19 cellular contexts compared by ENCODE assay signal in genomic region chr10:71711052-71711623, GRCh38. TPM values are rescaled to one million over a fixed set of nuclear protein-coding genes. Genes with fewer than 3 reads are reported as not detected.
DNase-seq lines count a peak whose midpoint lies in the region; ATAC-seq and TF ChIP-seq lines count a peak whose summit lies in the region.
"Had no signal": no experiment of that assay in that cellular context is flagged by ENCODE, and none has a peak within 500 bp of the region (broad histone marks: within the 10 kb centered on the region; RNA-seq: fewer than 3 reads in every experiment).

No MANE protein-coding gene starts in this region.

- H3K36me3 Mint-ChIP-seq in CD4-positive, alpha-beta memory T cell, result no peaks in the 10 kb centered on the region
- H3K36me3 Mint-ChIP-seq in neural crest cell (ENCODE audit: low read depth), result no peaks in the 10 kb centered on the region
- H3K36me3 Mint-ChIP-seq in activated CD8-positive, alpha-beta memory T cell treated with anti-CD3 and anti-CD28 coated beads, Interleukin-2, amount 10 ng/mL, durations not matched to agents 7 days and 5 days, result no peaks in the 10 kb centered on the region

- 90% methylated on average over 2 of the region's 6 CpGs for WGBS in mammary epithelial cell (ENCODE audit: low coverage, missing lambda C conversion rate)

- no peaks in the 10 kb centered on the region for H3K27me3 ChIP-seq in CD4-positive, alpha-beta memory T cell (ENCODE audit: insufficient read depth, low read length)
- no peaks in the 10 kb centered on the region for H3K27me3 ChIP-seq in mammary epithelial cell (ENCODE audit: insufficient read depth, low read length)
- H3K27me3 ChIP-seq: BE2C, right lobe of liver, suprapubic skin had no signal

- CTCF ChIA-PET in CD4-positive, alpha-beta memory T cell (lab: Charles Lee; ENCODE audit: partially characterized antibody), result interaction anchor here (0.8 to 16.2 kb wide), 7 partner anchors 15 to 63 kb away, joined by 3 to 177 read pairs (median 8); partner anchors contain the start of gene VSIR
- CTCF ChIA-PET in mammary epithelial cell (lab: Charles Lee; ENCODE audit: low non-redundant PET), result interaction anchor here (0.6 to 1.0 kb wide), 2 partner anchors 9 to 63 kb away, joined by 3 to 4 read pairs; no protein-coding TSS in a partner anchor
- CTCF ChIA-PET in activated CD8-positive, alpha-beta memory T cell treated with anti-CD3 and anti-CD28 coated beads, Interleukin-2, amount 10 ng/mL, durations not matched to agents 7 days and 5 days (lab: Charles Lee), result interaction anchor here (0.8 to 16.3 kb wide), 7 partner anchors 15 to 334 kb away, joined by 3 to 235 read pairs (median 15); partner anchors contain the start of gene VSIR

- BruUV-seq in mammary epithelial cell (replicated peaks; lab: Mats Ljungman, UMichigan), result no TSS peak

- no peaks in the 10 kb centered on the region for H3K36me3 ChIP-seq in CD4-positive, alpha-beta memory T cell (ENCODE audit: insufficient read depth, low read length)
- H3K36me3 ChIP-seq in KOPT-K1 (ENCODE audit: insufficient read depth, low read length), result peaks cover 13% of the 10 kb centered on the region; the same call in 1 of the 2 replicates
- no peaks in the 10 kb centered on the region for H3K36me3 ChIP-seq in mammary epithelial cell (ENCODE audit: insufficient read depth, low read length)
- H3K36me3 ChIP-seq: BE2C, right lobe of liver, suprapubic skin had no signal

- H3K4me1 Mint-ChIP-seq in CD4-positive, alpha-beta memory T cell, result peaks cover 41 to 77% (median 61%) of the 10 kb centered on the region in 4 donors
- peaks cover 7% of the 10 kb centered on the region for H3K4me1 Mint-ChIP-seq in neural crest cell
- peaks cover 42% of the 10 kb centered on the region for H3K4me1 Mint-ChIP-seq in activated CD8-positive, alpha-beta memory T cell treated with anti-CD3 and anti-CD28 coated beads, Interleukin-2, amount 10 ng/mL, durations not matched to agents 7 days and 5 days

- H3K4me3 Mint-ChIP-seq in CD4-positive, alpha-beta memory T cell, result no peak overlapping the region
- no peak overlapping the region for H3K4me3 Mint-ChIP-seq in neural crest cell
- no peak overlapping the region for H3K4me3 Mint-ChIP-seq in activated CD8-positive, alpha-beta memory T cell treated with anti-CD3 and anti-CD28 coated beads, Interleukin-2, amount 10 ng/mL, durations not matched to agents 7 days and 5 days

- no peak for ATAC-seq in activated CD8-positive, alpha-beta memory T cell treated with anti-CD3 and anti-CD28 coated beads, Interleukin-2, amount 10 ng/mL, durations not matched to agents 7 days and 5 days
- no peak for ATAC-seq in GM21576 (IDR thresholded peaks at IDR 0.05; ENCODE audit: unreplicated experiment)
- ATAC-seq: Panc1, right lobe of liver, SK-N-SH treated with all-trans-retinoic acid at 6 μM for 48 hours had no signal

- POLR2A ChIA-PET in CD4-positive, alpha-beta memory T cell (lab: Charles Lee; ENCODE audit: partially characterized antibody), result interaction anchor here (4.9 to 35.3 kb wide), 4 partner anchors 16 to 62 kb away, joined by 32 to 1191 read pairs (median 129); partner anchors contain the start of gene VSIR

- H3K27ac Mint-ChIP-seq in CD4-positive, alpha-beta memory T cell, result peak overlapping the region; percentile 70 to 99 (median 98)
- H3K27ac Mint-ChIP-seq in neural crest cell (ENCODE audit: unreplicated experiment), result peak overlapping the region; percentile 27
- H3K27ac Mint-ChIP-seq in activated CD8-positive, alpha-beta memory T cell treated with anti-CD3 and anti-CD28 coated beads, Interleukin-2, amount 10 ng/mL, durations not matched to agents 7 days and 5 days, result no peak overlapping the region

- no peaks in the 10 kb centered on the region for H3K9me3 ChIP-seq in CD4-positive, alpha-beta memory T cell (ENCODE audit: control insufficient read depth in 1 of 2, low read length in 2 of 2)
- H3K9me3 ChIP-seq in KOPT-K1 (ENCODE audit: insufficient read depth, low read length, poor library complexity, severe bottlenecking), result no peaks in the 10 kb centered on the region
- no peaks in the 10 kb centered on the region for H3K9me3 ChIP-seq in mammary epithelial cell (replicated peaks; ENCODE audit: insufficient read depth, low read length)
- H3K9me3 ChIP-seq: BE2C, right lobe of liver, suprapubic skin had no signal

- no peaks in the 10 kb centered on the region for H4K20me1 ChIP-seq in mammary epithelial cell (ENCODE audit: insufficient read depth, low read length)

- H3K4me3 ChIP-seq in CD4-positive, alpha-beta memory T cell (ENCODE audit: low read length in 2 of 2), result no peak overlapping the region
- no peak overlapping the region for H3K4me3 ChIP-seq in mammary epithelial cell (replicated peaks in 1 of 3; ENCODE audit: insufficient read depth in 1 of 3, low read depth in 2 of 3, low read length in 3 of 3)
- H3K4me3 ChIP-seq: right lobe of liver, suprapubic skin had no signal

- H3K9ac ChIP-seq in mammary epithelial cell (ENCODE audit: insufficient read depth, low read length), result no peak overlapping the region

- H3K9me3 Mint-ChIP-seq in CD4-positive, alpha-beta memory T cell, result no peaks in the 10 kb centered on the region
- no peaks in the 10 kb centered on the region for H3K9me3 Mint-ChIP-seq in neural crest cell
- no peaks in the 10 kb centered on the region for H3K9me3 Mint-ChIP-seq in activated CD8-positive, alpha-beta memory T cell treated with anti-CD3 and anti-CD28 coated beads, Interleukin-2, amount 10 ng/mL, durations not matched to agents 7 days and 5 days (ENCODE audit: low read depth)

- peak in 1 of 5 donors; percentile 19 for DNase-seq in CD4-positive, alpha-beta memory T cell
- DNase-seq in mammary epithelial cell (peak; percentile 72), neural crest cell (ENCODE audit: low read depth, low spot score) (no peak), NCI-H1105 (lab: John Stamatoyannopoulos, UW) (no peak)
- DNase-seq in activated CD8-positive, alpha-beta memory T cell treated with anti-CD3 and anti-CD28 coated beads, Interleukin-2, amount 10 ng/mL, durations not matched to agents 7 days and 5 days, result no peak
- DNase-seq: activated CD8-positive, alpha-beta memory T cell treated with anti-CD3 and anti-CD28 coated beads for 24 hours; activated effector memory CD4-positive, alpha-beta T cell treated with anti-CD3 and anti-CD28 coated beads, Interleukin-2, amount 50 U/mL, for 16 hours; BE2C; DMS53; kidney; NCI-H2081 treated with DMSO at 0.1 percent for 48 hours; occipital lobe; right lobe of liver; stimulated activated CD4-positive, alpha-beta T cell treated with anti-CD3 and anti-CD28 coated beads, Interleukin-1b, Interleukin-23, amount 100 ng/mL, for 48 hours had no signal

- no peak overlapping the region for H3K4me2 ChIP-seq in mammary epithelial cell (ENCODE audit: insufficient read depth, low read depth, low read length)

- no peak overlapping the region for H3K27ac ChIP-seq in CD4-positive, alpha-beta memory T cell (ENCODE audit: low read depth, low read length)
- H3K27ac ChIP-seq in KOPT-K1 (ENCODE audit: low read depth, low read length, poor library complexity, severe bottlenecking) (peak overlapping the region; percentile 99), mammary epithelial cell (ENCODE audit: insufficient read depth, low read depth, low read length) (no peak overlapping the region)
- H3K27ac ChIP-seq: right lobe of liver, suprapubic skin had no signal

- intact Hi-C loops in CD4-positive, alpha-beta memory T cell (cut with micrococcal nuclease), result no loop called here
- intact Hi-C loops in mammary epithelial cell (cut with micrococcal nuclease), result no loop called here

- dilution Hi-C loops in mammary epithelial cell (cut with HindIII; ENCODE audit: low sequenced_read_pairs), result no loop called here

- no peaks in the 10 kb centered on the region for H3K79me2 ChIP-seq in mammary epithelial cell (ENCODE audit: insufficient read depth, low read length)

- no peaks in the 10 kb centered on the region for H3K27me3 Mint-ChIP-seq in CD4-positive, alpha-beta memory T cell
- H3K27me3 Mint-ChIP-seq in neural crest cell (ENCODE audit: low read depth), result no peaks in the 10 kb centered on the region
- no peaks in the 10 kb centered on the region for H3K27me3 Mint-ChIP-seq in activated CD8-positive, alpha-beta memory T cell treated with anti-CD3 and anti-CD28 coated beads, Interleukin-2, amount 10 ng/mL, durations not matched to agents 7 days and 5 days

- peak overlapping the region; percentile 16 for H2AFZ ChIP-seq in mammary epithelial cell (ENCODE audit: low read depth, low read length)

- in situ Hi-C loops in mammary epithelial cell (cut with MboI; ENCODE audit: low sequenced_read_pairs in 2 of 2), result no loop called here

- TF ChIP-seq CTCF in mammary epithelial cell (conservative IDR thresholded peaks at IDR 0.05 in 1 of 2, IDR thresholded peaks at IDR 0.05 in 1 of 2; ENCODE audit: extremely low read depth in 1 of 2, insufficient read depth in 1 of 2, low read depth in 1 of 2, low read length in 2 of 2) (no peak), neural crest cell (conservative IDR thresholded peaks at IDR 0.05) (no peak)

- H3K4me1 ChIP-seq in CD4-positive, alpha-beta memory T cell (ENCODE audit: insufficient read depth, low read length), result peaks cover 56% of the 10 kb centered on the region
- peaks cover 34% of the 10 kb centered on the region for H3K4me1 ChIP-seq in mammary epithelial cell (ENCODE audit: insufficient read depth, low read length)
- H3K4me1 ChIP-seq: BE2C had no signal

RNA-seq across cellular contexts. Expression of gene C10orf105, which starts 8.4 kb away (rescaled TPM):
- total RNA-seq in CD4-positive, alpha-beta memory T cell, result under 1 TPM; 0.11 to 0.12 TPM
- under 1 TPM; 0.07 TPM for polyA plus RNA-seq in CD4-positive, alpha-beta memory T cell
- total RNA-seq in mammary epithelial cell, result under 1 TPM in 1 of 2 donors, not detected in 1; under 0.01 TPM
- polyA plus RNA-seq in mammary epithelial cell, result not detected
- not detected for polyA minus RNA-seq in mammary epithelial cell
- 0.12 and 0.20 TPM in 2 replicates for total RNA-seq in neural crest cell
- total RNA-seq in activated CD8-positive, alpha-beta memory T cell treated with anti-CD3 and anti-CD28 coated beads, Interleukin-2, amount 10 ng/mL, durations not matched to agents 7 days and 5 days, result under 1 TPM; 0.18 to 0.26 TPM
